14 cellular contexts compared by ENCODE assay signal in genomic region chr13:74036373-74036772, GRCh38.
DNase-seq lines count a peak whose midpoint lies in the region; ATAC-seq and TF ChIP-seq lines count a peak whose summit lies in the region.
"Had no signal": no experiment of that assay in that cellular context is flagged by ENCODE, and none has a peak within 500 bp of the region (broad histone marks: within the 10 kb centered on the region; RNA-seq: fewer than 3 reads in every experiment).

No MANE protein-coding gene starts in this region.

- no peaks in the 10 kb centered on the region for H3K27me3 Mint-ChIP-seq in T-helper 2 cell treated with Interferon-gamma antibody and Interleukin-4, amounts not matched to agents 5 μg/mL and 100 μg/mL, for 36 hours (ENCODE audit: low read depth)
- H3K27me3 Mint-ChIP-seq in activated CD4-positive, alpha-beta T cell treated with anti-CD3 and anti-CD28 coated beads for 36 hours, result no peaks in the 10 kb centered on the region

- no peak overlapping the region for H3K23ac ChIP-seq in trophoblast cell (ENCODE audit: low read length)

- H4K91ac ChIP-seq in trophoblast cell (ENCODE audit: low read depth, low read length), result no peak overlapping the region

- H3K36me3 ChIP-seq in trophoblast cell (ENCODE audit: control insufficient read depth in 1 of 2, insufficient read depth in 2 of 2, low read length in 2 of 2), result no peaks in the 10 kb centered on the region
- H3K36me3 ChIP-seq: heart right ventricle, stomach had no signal

- peaks cover 4% of the 10 kb centered on the region for H3K36me3 Mint-ChIP-seq in T-helper 2 cell treated with Interferon-gamma antibody and Interleukin-4, amounts not matched to agents 5 μg/mL and 100 μg/mL, for 36 hours (ENCODE audit: low read depth)
- H3K36me3 Mint-ChIP-seq in activated CD4-positive, alpha-beta T cell treated with anti-CD3 and anti-CD28 coated beads for 36 hours (ENCODE audit: low read depth), result peaks cover 10% of the 10 kb centered on the region

- H3K4me1 ChIP-seq in foreskin keratinocyte (peaks cover 15% of the 10 kb centered on the region), trophoblast cell (ENCODE audit: control insufficient read depth in 1 of 2, insufficient read depth in 2 of 2, low read length in 2 of 2) (peaks cover 11 to 12% of the 10 kb centered on the region in 2 experiments)

- no peak for TF ChIP-seq CTCF in foreskin keratinocyte (conservative IDR thresholded peaks at IDR 0.05)

- H2BK12ac ChIP-seq in trophoblast cell (ENCODE audit: low read length), result no peak overlapping the region

- peak overlapping the region; percentile 61 for H3K4me2 ChIP-seq in trophoblast cell (ENCODE audit: low read length)

- no peak overlapping the region for H2AFZ ChIP-seq in trophoblast cell (ENCODE audit: insufficient read depth, low read length, poor library complexity)

- no peak overlapping the region for H2BK120ac ChIP-seq in trophoblast cell (ENCODE audit: insufficient read depth, low read length, poor library complexity)

- H2BK5ac ChIP-seq in trophoblast cell (ENCODE audit: low read depth, low read length, poor library complexity), result no peak overlapping the region

- H3K79me2 ChIP-seq in trophoblast cell (ENCODE audit: control insufficient read depth, insufficient read depth, low read length, poor library complexity), result peaks cover 2% of the 10 kb centered on the region

- no CpG with 5 or more reads among the region's 2 CpGs for WGBS in trophoblast cell (ENCODE audit: extremely low coverage, insufficient coverage, insufficient read length)

- peak; percentile 98 for ATAC-seq in foreskin keratinocyte
- no peak for ATAC-seq in activated CD4-positive, alpha-beta T cell treated with anti-CD3 and anti-CD28 coated beads for 36 hours
- ATAC-seq: activated CD4-positive, CD25-positive, alpha-beta regulatory T cell treated with anti-CD3 and anti-CD28 coated beads, Interleukin-2, amount 50 U/mL, for 24 hours; heart right ventricle had no signal

- peak; percentile 2 for DNase-seq in DMS53 (lab: John Stamatoyannopoulos, UW)
- DNase-seq in DMS53 treated with DMSO at 0.1 percent for 48 hours (lab: John Stamatoyannopoulos, UW; ENCODE audit: unreplicated experiment), result no peak
- peak; percentile 79 for DNase-seq in NCI-H526 treated with DMSO at 0.1 percent for 48 hours (lab: John Stamatoyannopoulos, UW)
- peak; percentile 82 to 91 for DNase-seq in foreskin keratinocyte
- peak; percentile 97 to 99 for DNase-seq in trophoblast cell
- DNase-seq in T-helper 2 cell treated with Interferon-gamma antibody and Interleukin-4, amounts not matched to agents 5 μg/mL and 100 μg/mL, for 36 hours (ENCODE audit: low spot score), result no peak
- no peak for DNase-seq in activated CD4-positive, alpha-beta T cell treated with anti-CD3 and anti-CD28 coated beads for 36 hours
- DNase-seq in HK-2 (ENCODE audit: unreplicated experiment), result no peak
- DNase-seq: 8988T; activated CD8-positive, alpha-beta memory T cell treated with anti-CD3 and anti-CD28 coated beads, Interleukin-2, amount 50 U/mL, for 48 hours; HCEC 1CT; heart right ventricle; stomach had no signal

- peaks cover 5% of the 10 kb centered on the region for H3K79me1 ChIP-seq in trophoblast cell (ENCODE audit: low read length)

- no peak overlapping the region for H3K4me3 ChIP-seq in trophoblast cell (ENCODE audit: low read depth, low read length)
- H3K4me3 ChIP-seq: heart right ventricle, stomach had no signal

- H4K12ac ChIP-seq in trophoblast cell (ENCODE audit: low read depth, low read length), result no peak overlapping the region

- no peaks in the 10 kb centered on the region for H3K9me3 Mint-ChIP-seq in T-helper 2 cell treated with Interferon-gamma antibody and Interleukin-4, amounts not matched to agents 5 μg/mL and 100 μg/mL, for 36 hours
- H3K9me3 Mint-ChIP-seq in activated CD4-positive, alpha-beta T cell treated with anti-CD3 and anti-CD28 coated beads for 36 hours (ENCODE audit: low read depth), result no peaks in the 10 kb centered on the region

- H3K27ac Mint-ChIP-seq in T-helper 2 cell treated with Interferon-gamma antibody and Interleukin-4, amounts not matched to agents 5 μg/mL and 100 μg/mL, for 36 hours, result no peak overlapping the region
- H3K27ac Mint-ChIP-seq in activated CD4-positive, alpha-beta T cell treated with anti-CD3 and anti-CD28 coated beads for 36 hours, result no peak overlapping the region

- no peak overlapping the region for H3K18ac ChIP-seq in trophoblast cell (ENCODE audit: low read length)

- H3K9me3 ChIP-seq in trophoblast cell (ENCODE audit: insufficient read depth, low read depth, low read length), result no peaks in the 10 kb centered on the region
- H3K9me3 ChIP-seq: heart right ventricle, stomach had no signal

- H3K4ac ChIP-seq in trophoblast cell (ENCODE audit: low read depth, low read length), result no peak overlapping the region

- intact Hi-C loops in activated CD4-positive, alpha-beta T cell treated with anti-CD3 and anti-CD28 coated beads for 36 hours (cut with DNase I, micrococcal nuclease), result no loop called here

- H2AK5ac ChIP-seq in trophoblast cell (ENCODE audit: low read length), result no peak overlapping the region

- no peaks in the 10 kb centered on the region for H3K27me3 ChIP-seq in foreskin keratinocyte
- H3K27me3 ChIP-seq in trophoblast cell (ENCODE audit: insufficient read depth, low read length), result no peaks in the 10 kb centered on the region
- H3K27me3 ChIP-seq: heart right ventricle, stomach had no signal

- H3K4me3 Mint-ChIP-seq in T-helper 2 cell treated with Interferon-gamma antibody and Interleukin-4, amounts not matched to agents 5 μg/mL and 100 μg/mL, for 36 hours, result no peak overlapping the region
- H3K4me3 Mint-ChIP-seq in activated CD4-positive, alpha-beta T cell treated with anti-CD3 and anti-CD28 coated beads for 36 hours, result no peak overlapping the region

- no peak overlapping the region for H3K27ac ChIP-seq in foreskin keratinocyte
- H3K27ac ChIP-seq in trophoblast cell (ENCODE audit: low read depth, low read length), result peak overlapping the region; percentile 83
- H3K27ac ChIP-seq: heart right ventricle, stomach had no signal

- POLR2A ChIA-PET in activated CD4-positive, alpha-beta T cell treated with anti-CD3 and anti-CD28 coated beads for 36 hours (lab: Charles Lee), result no interaction called here

- no peak overlapping the region for H3K14ac ChIP-seq in trophoblast cell (ENCODE audit: low read length)

- H3K9ac ChIP-seq in trophoblast cell (ENCODE audit: low read length), result no peak overlapping the region

- CTCF ChIA-PET in activated CD4-positive, alpha-beta T cell treated with anti-CD3 and anti-CD28 coated beads for 36 hours (lab: Charles Lee), result interaction anchor here (0.5 to 1.2 kb wide), 2 partner anchors 9 to 533 kb away, joined by 3 read pairs; no protein-coding TSS in a partner anchor

- H3K4me1 Mint-ChIP-seq in T-helper 2 cell treated with Interferon-gamma antibody and Interleukin-4, amounts not matched to agents 5 μg/mL and 100 μg/mL, for 36 hours (ENCODE audit: low read depth), result peaks cover 28% of the 10 kb centered on the region
- peaks cover 50% of the 10 kb centered on the region for H3K4me1 Mint-ChIP-seq in activated CD4-positive, alpha-beta T cell treated with anti-CD3 and anti-CD28 coated beads for 36 hours

- no peak overlapping the region for H4K8ac ChIP-seq in trophoblast cell (ENCODE audit: low read depth, low read length)

Comparison
In these comparisons a context has a peak if more than half of its experiments do, and no peak if none do; other contexts are left out.
1. DNase-seq: peak in DMS53 (single experiment), NCI-H526 treated with DMSO at 0.1 percent for 48 hours (single experiment), foreskin keratinocyte (2 of 2) and trophoblast cell (2 of 2); none in DMS53 treated with DMSO at 0.1 percent for 48 hours (single experiment), T-helper 2 cell treated with Interferon-gamma antibody and Interleukin-4, amounts not matched to agents 5 μg/mL and 100 μg/mL, for 36 hours (single experiment), activated CD4-positive, alpha-beta T cell treated with anti-CD3 and anti-CD28 coated beads for 36 hours (single experiment) and HK-2 (single experiment).